Comparison of ENCODE assay signal across 14 cellular contexts in genomic region chr11:10390375-10390774, GRCh38.
"Had no signal": no experiment of that assay in that cellular context is flagged by ENCODE, and none has a peak within 500 bp of the region (broad histone marks: within the 10 kb centered on the region; RNA-seq: fewer than 3 reads in every experiment).

No MANE protein-coding gene starts in this region.

- H3K4me3 ChIP-seq: breast epithelium, esophagus squamous epithelium, lower lobe of right lung, neural progenitor cell, tibial nerve had no signal

- FAIRE-seq: endometrium, small intestine had no signal

- H3K27ac ChIP-seq: breast epithelium, esophagus squamous epithelium, lower lobe of right lung, neural progenitor cell, tibial nerve had no signal

- ATAC-seq: lower lobe of right lung had no signal

- DNase-seq: activated CD4-positive, alpha-beta T cell treated with anti-CD3 and anti-CD28 coated beads, Interleukin-2, amount 50 U/mL, for 48 hours; activated CD4-positive, CD25-positive, alpha-beta regulatory T cell treated with anti-CD3 and anti-CD28 coated beads, Interleukin-2, amount 50 U/mL, for 72 hours; activated gamma-delta T cell treated with Interleukin-2 at 50 U/mL for 16 hours; activated naive CD8-positive, alpha-beta T cell treated with anti-CD3 and anti-CD28 coated beads for 36 hours; activated T-cell treated with anti-CD3 and anti-CD28 coated beads, Interleukin-2, amount 50 U/mL, for 48 hours; anterior cingulate cortex; esophagus squamous epithelium; lower lobe of right lung; small intestine; SW 1271 had no signal
